ENCODE assay signal across 17 cellular contexts in genomic region chr7:3725660-3726059, GRCh38.
DNase-seq lines count a peak whose midpoint lies in the region; ATAC-seq and TF ChIP-seq lines count a peak whose summit lies in the region.
"Had no signal": no experiment of that assay in that cellular context is flagged by ENCODE, and none has a peak within 500 bp of the region (broad histone marks: within the 10 kb centered on the region; RNA-seq: fewer than 3 reads in every experiment).

No MANE protein-coding gene starts in this region.

- intact Hi-C loops in Right ventricle myocardium inferior (cut with DNase I) (no loop called here), left ventricle myocardium inferior (cut with micrococcal nuclease) (no loop called here), testis (cut with DNase I; ENCODE audit: low total_unique reads) (no loop called here)

- TF ChIP-seq CTCF in left ventricle myocardium inferior (IDR thresholded peaks at IDR 0.05; ENCODE audit: borderline replicate concordance) (no peak), testis (IDR thresholded peaks at IDR 0.05) (no peak)

- no peak for DNase-seq in Right ventricle myocardium inferior (ENCODE audit: missing footprints)
- DNase-seq in left ventricle myocardium inferior: no peak
- peak; percentile 49 for DNase-seq in NOMO-1 treated with DMSO at 0.1 percent for 48 hours (lab: John Stamatoyannopoulos, UW; ENCODE audit: unreplicated experiment)
- peak; percentile 27 for DNase-seq in epidermal melanocyte (ENCODE audit: insufficient read length, low spot score)
- no peak for DNase-seq in testis
- no peak for DNase-seq in ureter (ENCODE audit: low spot score)
- DNase-seq: CD8-positive, alpha-beta T cell; COR-L47; DMS153; DMS79 treated with DMSO at 0.1 percent for 48 hours; EL; H9; HFFc6 had no signal

- H3K4me1 ChIP-seq in left ventricle myocardium inferior (no peaks in the 10 kb centered on the region), testis (peaks cover 16% of the 10 kb centered on the region)

- H3K36me3 ChIP-seq in left ventricle myocardium inferior (no peaks in the 10 kb centered on the region), testis (ENCODE audit: low read depth, missing control alignments) (no peaks in the 10 kb centered on the region)

- H3K4me3 ChIP-seq in left ventricle myocardium inferior (no peak overlapping the region), testis (no peak overlapping the region)
- H3K4me3 ChIP-seq: GM23338 had no signal

- ATAC-seq in Right ventricle myocardium inferior (peak; percentile 29), GM19023 (IDR thresholded peaks at IDR 0.05; ENCODE audit: unreplicated experiment) (no peak), HG03095 (IDR thresholded peaks at IDR 0.05; ENCODE audit: unreplicated experiment) (no peak)
- ATAC-seq: CD8-positive, alpha-beta T cell; GM23338 had no signal

- TF ChIP-seq POLR2A in testis (IDR thresholded peaks at IDR 0.05): no peak

- H3K27ac ChIP-seq in left ventricle myocardium inferior (replicated peaks) (no peak overlapping the region), testis (peak overlapping the region; percentile 23 to 70)
- H3K27ac ChIP-seq: 22Rv1 had no signal

- no peaks in the 10 kb centered on the region for H3K27me3 ChIP-seq in left ventricle myocardium inferior (ENCODE audit: low read depth)
- H3K27me3 ChIP-seq in testis: no peaks in the 10 kb centered on the region

- WGBS in testis, 2 donors: 39 to 53% methylated on average over 9 of the region's 9 CpGs

- H3K9me3 ChIP-seq in left ventricle myocardium inferior (replicated peaks): peaks cover 3% of the 10 kb centered on the region
- H3K9me3 ChIP-seq in testis: no peaks in the 10 kb centered on the region

Comparison
In these comparisons a context has a peak if more than half of its experiments do, and no peak if none do; other contexts are left out.
1. DNase-seq: peak in NOMO-1 treated with DMSO at 0.1 percent for 48 hours (single experiment) and epidermal melanocyte (single experiment); none in Right ventricle myocardium inferior (single experiment), left ventricle myocardium inferior (single experiment), testis (single experiment) and ureter (single experiment).